Comparison of ENCODE assay signal across 8 cellular contexts in the genomic region with DNA sequence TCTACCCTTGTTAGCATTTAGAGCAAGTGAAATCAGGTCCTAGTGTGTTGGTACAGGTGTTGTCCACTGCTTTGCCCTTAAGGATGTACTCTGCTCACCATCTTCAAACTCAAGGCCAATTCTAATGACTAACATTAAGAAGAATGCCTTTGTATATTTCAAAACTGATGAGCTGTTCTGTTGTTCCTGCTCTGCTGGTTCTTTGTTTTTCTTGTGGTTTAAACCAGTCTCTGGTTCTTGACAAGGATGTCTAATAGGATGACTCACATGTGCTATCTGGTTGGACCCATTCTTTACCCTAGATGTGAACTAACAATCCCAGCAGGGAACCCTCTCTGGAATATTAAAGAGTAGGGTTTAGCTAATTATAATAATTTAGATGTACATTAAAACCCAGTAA. TPM values are rescaled to one million over a fixed set of nuclear protein-coding genes. Genes with fewer than 3 reads are reported as not detected.
DNase-seq lines count a peak whose midpoint lies in the region; ATAC-seq and TF ChIP-seq lines count a peak whose summit lies in the region.

No MANE protein-coding gene starts in this region.

- no peaks in the 10 kb centered on the region for H3K9me3 Mint-ChIP-seq in activated CD8-positive, alpha-beta memory T cell treated with anti-CD3 and anti-CD28 coated beads, Interleukin-2, amount 10 ng/mL, durations not matched to agents 7 days and 5 days (ENCODE audit: low read depth)

- CTCF ChIA-PET in activated CD8-positive, alpha-beta memory T cell treated with anti-CD3 and anti-CD28 coated beads, Interleukin-2, amount 10 ng/mL, durations not matched to agents 7 days and 5 days (lab: Charles Lee): no interaction called here

- DNase-seq in activated CD8-positive, alpha-beta memory T cell treated with anti-CD3 and anti-CD28 coated beads, Interleukin-2, amount 10 ng/mL, durations not matched to agents 7 days and 5 days: no peak
- no peak for DNase-seq in activated CD8-positive, alpha-beta memory T cell treated with anti-CD3 and anti-CD28 coated beads, Interleukin-2, amount 50 U/mL, for 4 hours
- DNase-seq in SIG-M5 treated with dmso at 0.1 percent for 504 hours (lab: John Stamatoyannopoulos, UW; ENCODE audit: unreplicated experiment) (peak; percentile 86), fibroblast of mammary gland (ENCODE audit: low read depth) (peak; percentile 96), stromal cell of bone marrow (ENCODE audit: low read depth) (peak; percentile 79), GDM1 (lab: John Stamatoyannopoulos, UW) (no peak)

- TF ChIP-seq CTCF in fibroblast of mammary gland (conservative IDR thresholded peaks at IDR 0.05; ENCODE audit: control insufficient read depth, insufficient read depth, low read depth, low read length): no peak

- no peaks in the 10 kb centered on the region for H3K27me3 Mint-ChIP-seq in activated CD8-positive, alpha-beta memory T cell treated with anti-CD3 and anti-CD28 coated beads, Interleukin-2, amount 10 ng/mL, durations not matched to agents 7 days and 5 days

- H3K4me1 Mint-ChIP-seq in activated CD8-positive, alpha-beta memory T cell treated with anti-CD3 and anti-CD28 coated beads, Interleukin-2, amount 10 ng/mL, durations not matched to agents 7 days and 5 days: peaks cover 12% of the 10 kb centered on the region

- H3K36me3 Mint-ChIP-seq in activated CD8-positive, alpha-beta memory T cell treated with anti-CD3 and anti-CD28 coated beads, Interleukin-2, amount 10 ng/mL, durations not matched to agents 7 days and 5 days: peaks cover 33% of the 10 kb centered on the region

- no peak overlapping the region for H3K27ac Mint-ChIP-seq in activated CD8-positive, alpha-beta memory T cell treated with anti-CD3 and anti-CD28 coated beads, Interleukin-2, amount 10 ng/mL, durations not matched to agents 7 days and 5 days

- ATAC-seq in activated CD8-positive, alpha-beta memory T cell treated with anti-CD3 and anti-CD28 coated beads, Interleukin-2, amount 10 ng/mL, durations not matched to agents 7 days and 5 days: peak; percentile 42
- ATAC-seq in GM18498 (IDR thresholded peaks at IDR 0.05; ENCODE audit: unreplicated experiment) (no peak), HG03175 (IDR thresholded peaks at IDR 0.05; ENCODE audit: unreplicated experiment) (no peak)

- no peak overlapping the region for H3K4me3 ChIP-seq in fibroblast of mammary gland (ENCODE audit: control insufficient read depth, low read depth, low read length)

- no peak overlapping the region for H3K4me3 Mint-ChIP-seq in activated CD8-positive, alpha-beta memory T cell treated with anti-CD3 and anti-CD28 coated beads, Interleukin-2, amount 10 ng/mL, durations not matched to agents 7 days and 5 days

RNA-seq across cellular contexts. Expression of a gene that starts 17.3 kb away (rescaled TPM):
- total RNA-seq in activated CD8-positive, alpha-beta memory T cell treated with anti-CD3 and anti-CD28 coated beads, Interleukin-2, amount 10 ng/mL, durations not matched to agents 7 days and 5 days: 10 to 100 TPM; 12.9 to 16.5 TPM

Comparison
In these comparisons a context has a peak if more than half of its experiments do, and no peak if none do; other contexts are left out.
1. DNase-seq: peak in SIG-M5 treated with dmso at 0.1 percent for 504 hours (single experiment), fibroblast of mammary gland (single experiment) and stromal cell of bone marrow (single experiment); none in activated CD8-positive, alpha-beta memory T cell treated with anti-CD3 and anti-CD28 coated beads, Interleukin-2, amount 10 ng/mL, durations not matched to agents 7 days and 5 days (single experiment), activated CD8-positive, alpha-beta memory T cell treated with anti-CD3 and anti-CD28 coated beads, Interleukin-2, amount 50 U/mL, for 4 hours (single experiment) and GDM1 (single experiment).